Comparison of ENCODE assay signal across 25 cellular contexts in genomic region chr4:172866421-172866820, GRCh38.
"Had no signal": no experiment of that assay in that cellular context is flagged by ENCODE, and none has a peak within 500 bp of the region (broad histone marks: within the 10 kb centered on the region; RNA-seq: fewer than 3 reads in every experiment).

No MANE protein-coding gene starts in this region.

- H3K36me3 Mint-ChIP-seq: natural killer cell treated with Interleukin-12 subunit alpha and Interleukin-12 subunit beta and Interleukin-15 and Interleukin-18, amount 100 ng/mL, for 72 hours; stimulated activated memory B cell treated with anti-CD40 and anti-IgM and Interleukin-4, amounts not matched to agents 10 μg/mL and 1 μg/mL and 100 μg/mL, for 72 hours had no signal

- DNase-seq: hypothalamus; kidney; left ventricle myocardium inferior; naive thymus-derived CD4-positive, alpha-beta T cell; ovary; posterior cingulate gyrus; retina; right cardiac atrium; spleen; stimulated activated CD4-positive, alpha-beta T cell treated with anti-CD3 and anti-CD28 coated beads, Interleukin-4, amount 100 ng/mL, for 24 hours; stimulated activated naive CD4-positive, alpha-beta T cell treated with Interleukin-2 at 50 U/mL for 16 hours; stimulated activated naive CD8-positive, alpha-beta T cell treated with anti-CD3 and anti-CD28 coated beads, Interleukin-15, amount 100 ng/mL, for 72 hours; substantia nigra; upper lobe of left lung had no signal

- H3K4me1 ChIP-seq: left ventricle myocardium inferior, prostate gland, spleen, tibial nerve, upper lobe of left lung, vagina had no signal

- H3K27me3 Mint-ChIP-seq: natural killer cell treated with Interleukin-12 subunit alpha and Interleukin-12 subunit beta and Interleukin-15 and Interleukin-18, amount 100 ng/mL, for 72 hours; stimulated activated memory B cell treated with anti-CD40 and anti-IgM and Interleukin-4, amounts not matched to agents 10 μg/mL and 1 μg/mL and 100 μg/mL, for 72 hours had no signal

- H3K27ac Mint-ChIP-seq: immature natural killer cell; mesothelial cell of epicardium; natural killer cell treated with Interleukin-12 subunit alpha and Interleukin-12 subunit beta and Interleukin-15 and Interleukin-18, amount 100 ng/mL, for 72 hours; stimulated activated memory B cell treated with anti-CD40 and anti-IgM and Interleukin-4, amounts not matched to agents 10 μg/mL and 1 μg/mL and 100 μg/mL, for 72 hours; stimulated activated naive CD8-positive, alpha-beta T cell treated with anti-CD3 and anti-CD28 coated beads, Interleukin-15, amount 100 ng/mL, for 72 hours had no signal

- H3K4me3 Mint-ChIP-seq: immature natural killer cell; mesothelial cell of epicardium; naive thymus-derived CD4-positive, alpha-beta T cell; natural killer cell treated with Interleukin-12 subunit alpha and Interleukin-12 subunit beta and Interleukin-15 and Interleukin-18, amount 100 ng/mL, for 72 hours; stimulated activated memory B cell treated with anti-CD40 and anti-IgM and Interleukin-4, amounts not matched to agents 10 μg/mL and 1 μg/mL and 100 μg/mL, for 72 hours; stimulated activated naive CD8-positive, alpha-beta T cell treated with anti-CD3 and anti-CD28 coated beads, Interleukin-15, amount 100 ng/mL, for 72 hours had no signal

- H3K9me3 ChIP-seq: left ventricle myocardium inferior, ovary, prostate gland, vagina had no signal

- ATAC-seq: naive thymus-derived CD4-positive, alpha-beta T cell; natural killer cell treated with Interleukin-12 subunit alpha and Interleukin-12 subunit beta and Interleukin-15 and Interleukin-18, amount 100 ng/mL, for 72 hours; right cardiac atrium; sciatic nerve; stimulated activated memory B cell treated with anti-CD40 and anti-IgM and Interleukin-4, amounts not matched to agents 10 μg/mL and 1 μg/mL and 100 μg/mL, for 72 hours; stimulated activated naive CD8-positive, alpha-beta T cell treated with anti-CD3 and anti-CD28 coated beads, Interleukin-15, amount 100 ng/mL, for 72 hours had no signal

- H3K4me1 Mint-ChIP-seq: naive thymus-derived CD4-positive, alpha-beta T cell; stimulated activated memory B cell treated with anti-CD40 and anti-IgM and Interleukin-4, amounts not matched to agents 10 μg/mL and 1 μg/mL and 100 μg/mL, for 72 hours; stimulated activated naive CD8-positive, alpha-beta T cell treated with anti-CD3 and anti-CD28 coated beads, Interleukin-15, amount 100 ng/mL, for 72 hours had no signal

- H3K4me3 ChIP-seq: left ventricle myocardium inferior, lung, ovary, prostate gland, skin epidermis, spleen, tibial nerve, upper lobe of left lung, vagina had no signal

- H3K27ac ChIP-seq: left ventricle myocardium inferior, ovary, prostate gland, skin epidermis, spleen, tibial nerve, upper lobe of left lung, vagina had no signal

- FAIRE-seq: islet of Langerhans, kidney had no signal

- H3K27me3 ChIP-seq: ovary, spleen, tibial nerve, upper lobe of left lung, vagina had no signal

- H3K36me3 ChIP-seq: left ventricle myocardium inferior, ovary, prostate gland, spleen, tibial nerve, upper lobe of left lung, vagina had no signal
